Comparison of ENCODE assay signal across 8 cellular contexts in the genomic region with DNA sequence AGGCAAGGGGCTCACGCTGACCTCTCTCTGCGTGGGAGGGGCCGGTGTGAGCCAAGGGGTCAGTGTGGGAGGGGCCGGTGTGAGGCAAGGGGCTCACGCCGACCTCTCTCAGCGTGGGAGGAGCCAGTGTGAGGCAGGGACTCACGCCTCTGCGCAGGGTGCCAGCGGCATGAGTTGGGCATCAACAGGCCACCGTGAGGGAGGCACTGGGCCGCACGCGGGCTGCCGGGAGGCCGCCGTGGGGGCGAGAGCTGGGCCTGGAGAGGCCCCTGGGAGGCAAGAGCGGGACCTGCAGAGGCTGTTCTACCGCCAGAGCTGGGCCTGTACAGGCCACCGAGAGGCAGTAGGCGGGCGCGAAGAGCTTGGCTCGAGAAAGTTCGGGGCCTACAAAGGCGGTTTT.
DNase-seq lines count a peak whose midpoint lies in the region; ATAC-seq and TF ChIP-seq lines count a peak whose summit lies in the region.
"Not testable (repeated sequence)": the region's sequence is repeated elsewhere in the genome, so short reads cannot be mapped to it uniquely, and the experiment has no call there.

No MANE protein-coding gene starts in this region.

- not testable (repeated sequence) for H3K27ac Mint-ChIP-seq in CD4-positive, alpha-beta T cell; natural killer cell treated with Interleukin-12 subunit alpha and Interleukin-12 subunit beta and Interleukin-15 and Interleukin-18, amount 100 ng/mL, for 72 hours; stimulated activated naive CD8-positive, alpha-beta T cell treated with anti-CD3 and anti-CD28 coated beads, Interleukin-15, amount 100 ng/mL, for 72 hours

- CTCF ChIA-PET in CD4-positive, alpha-beta T cell (lab: Charles Lee) = not testable (repeated sequence)

- intact Hi-C loops in CD4-positive, alpha-beta T cell (cut with DNase I, micrococcal nuclease) = not testable (repeated sequence)

- in situ Hi-C loops in brain microvascular endothelial cell (cut with HindIII; ENCODE audit: low pct_ligation_motif_present, low sequenced_read_pairs) = not testable (repeated sequence)

- H3K27me3 Mint-ChIP-seq in CD4-positive, alpha-beta T cell; natural killer cell treated with Interleukin-12 subunit alpha and Interleukin-12 subunit beta and Interleukin-15 and Interleukin-18, amount 100 ng/mL, for 72 hours; stimulated activated naive CD8-positive, alpha-beta T cell treated with anti-CD3 and anti-CD28 coated beads, Interleukin-15, amount 100 ng/mL, for 72 hours: not testable (repeated sequence)

- not testable (repeated sequence) for H3K4me1 Mint-ChIP-seq in CD4-positive, alpha-beta T cell (ENCODE audit: low read depth); natural killer cell treated with Interleukin-12 subunit alpha and Interleukin-12 subunit beta and Interleukin-15 and Interleukin-18, amount 100 ng/mL, for 72 hours (ENCODE audit: low read depth in 2 of 2); stimulated activated naive CD8-positive, alpha-beta T cell treated with anti-CD3 and anti-CD28 coated beads, Interleukin-15, amount 100 ng/mL, for 72 hours

- not testable (repeated sequence) for TF ChIP-seq CTCF in CD4-positive, alpha-beta T cell (IDR thresholded peaks at IDR 0.05); brain microvascular endothelial cell (IDR thresholded peaks at IDR 0.05; ENCODE audit: low read depth, low read length, missing control alignments)

- not testable (repeated sequence) for H3K4me3 ChIP-seq in brain microvascular endothelial cell (ENCODE audit: low read depth, low read length)
- peak overlapping the region; percentile 31; the same call in 1 of the 2 replicates for H3K4me3 ChIP-seq in iPS-18c (ENCODE audit: insufficient read depth, low read depth, low read length)

- not testable (repeated sequence) for H3K27me3 ChIP-seq in CD4-positive, alpha-beta T cell (ENCODE audit: control insufficient read depth, insufficient read depth, low read length); brain microvascular endothelial cell (replicated peaks)

- H3K9me3 ChIP-seq in CD4-positive, alpha-beta T cell (ENCODE audit: control insufficient read depth, low read length) = not testable (repeated sequence)
- peaks cover 29% of the 10 kb centered on the region for H3K9me3 ChIP-seq in iPS-18c (ENCODE audit: control insufficient read depth, insufficient read depth, low read length)

- H3K27ac ChIP-seq in CD4-positive, alpha-beta T cell (ENCODE audit: low read depth, low read length); brain microvascular endothelial cell: not testable (repeated sequence)

- H3K9me3 Mint-ChIP-seq in CD4-positive, alpha-beta T cell; natural killer cell treated with Interleukin-12 subunit alpha and Interleukin-12 subunit beta and Interleukin-15 and Interleukin-18, amount 100 ng/mL, for 72 hours: not testable (repeated sequence)
- H3K9me3 Mint-ChIP-seq in stimulated activated naive CD8-positive, alpha-beta T cell treated with anti-CD3 and anti-CD28 coated beads, Interleukin-15, amount 100 ng/mL, for 72 hours = peaks cover 0 to 14% of the 10 kb centered on the region in 2 donors

- not testable (repeated sequence) for H3K4me3 Mint-ChIP-seq in CD4-positive, alpha-beta T cell; natural killer cell treated with Interleukin-12 subunit alpha and Interleukin-12 subunit beta and Interleukin-15 and Interleukin-18, amount 100 ng/mL, for 72 hours; stimulated activated naive CD8-positive, alpha-beta T cell treated with anti-CD3 and anti-CD28 coated beads, Interleukin-15, amount 100 ng/mL, for 72 hours

- H3K36me3 ChIP-seq in brain microvascular endothelial cell (replicated peaks) = not testable (repeated sequence)

- H3K36me3 Mint-ChIP-seq in CD4-positive, alpha-beta T cell (ENCODE audit: low read depth); natural killer cell treated with Interleukin-12 subunit alpha and Interleukin-12 subunit beta and Interleukin-15 and Interleukin-18, amount 100 ng/mL, for 72 hours: not testable (repeated sequence)

- peak in 6 of 10 experiments; percentile 14 to 63 (median 24) for DNase-seq in CD4-positive, alpha-beta T cell
- peak; percentile 33 for DNase-seq in activated CD4-positive, CD25-positive, alpha-beta regulatory T cell treated with anti-CD3 and anti-CD28 coated beads, Interleukin-2, amount 50 U/mL, for 72 hours
- DNase-seq in activated T-cell treated with anti-CD3 and anti-CD28 coated beads for 48 hours (ENCODE audit: low read depth) (peak; percentile 5), brain microvascular endothelial cell (peak; percentile 3)
- peak; percentile 81 for DNase-seq in natural killer cell treated with Interleukin-12 subunit alpha and Interleukin-12 subunit beta and Interleukin-15 and Interleukin-18, amount 100 ng/mL, for 72 hours (ENCODE audit: low spot score)
- peak; percentile 16 for DNase-seq in stimulated activated CD4-positive, alpha-beta T cell treated with anti-CD3 and anti-CD28 coated beads, Interleukin-1b, Interleukin-23, amount 100 ng/mL, for 48 hours
- DNase-seq in stimulated activated naive CD8-positive, alpha-beta T cell treated with anti-CD3 and anti-CD28 coated beads, Interleukin-15, amount 100 ng/mL, for 72 hours = peak; percentile 20 to 29

- not testable (repeated sequence) for ATAC-seq in CD4-positive, alpha-beta T cell (ENCODE audit: poor library complexity); natural killer cell treated with Interleukin-12 subunit alpha and Interleukin-12 subunit beta and Interleukin-15 and Interleukin-18, amount 100 ng/mL, for 72 hours; stimulated activated naive CD8-positive, alpha-beta T cell treated with anti-CD3 and anti-CD28 coated beads, Interleukin-15, amount 100 ng/mL, for 72 hours

- POLR2A ChIA-PET in CD4-positive, alpha-beta T cell (lab: Charles Lee) = not testable (repeated sequence)

Comparison
In these comparisons a context has a peak if more than half of its experiments do, and no peak if none do; other contexts are left out.
1. DNase-seq: peak in every context shown above with its lines; median percentile 81 in natural killer cell treated with Interleukin-12 subunit alpha and Interleukin-12 subunit beta and Interleukin-15 and Interleukin-18, amount 100 ng/mL, for 72 hours; 33 in activated CD4-positive, CD25-positive, alpha-beta regulatory T cell treated with anti-CD3 and anti-CD28 coated beads, Interleukin-2, amount 50 U/mL, for 72 hours; 24 in stimulated activated naive CD8-positive, alpha-beta T cell treated with anti-CD3 and anti-CD28 coated beads, Interleukin-15, amount 100 ng/mL, for 72 hours; 24 in CD4-positive, alpha-beta T cell; 16 in stimulated activated CD4-positive, alpha-beta T cell treated with anti-CD3 and anti-CD28 coated beads, Interleukin-1b, Interleukin-23, amount 100 ng/mL, for 48 hours; 5 in activated T-cell treated with anti-CD3 and anti-CD28 coated beads for 48 hours; 3 in brain microvascular endothelial cell.